20 cellular contexts compared by ENCODE assay signal in the genomic region with DNA sequence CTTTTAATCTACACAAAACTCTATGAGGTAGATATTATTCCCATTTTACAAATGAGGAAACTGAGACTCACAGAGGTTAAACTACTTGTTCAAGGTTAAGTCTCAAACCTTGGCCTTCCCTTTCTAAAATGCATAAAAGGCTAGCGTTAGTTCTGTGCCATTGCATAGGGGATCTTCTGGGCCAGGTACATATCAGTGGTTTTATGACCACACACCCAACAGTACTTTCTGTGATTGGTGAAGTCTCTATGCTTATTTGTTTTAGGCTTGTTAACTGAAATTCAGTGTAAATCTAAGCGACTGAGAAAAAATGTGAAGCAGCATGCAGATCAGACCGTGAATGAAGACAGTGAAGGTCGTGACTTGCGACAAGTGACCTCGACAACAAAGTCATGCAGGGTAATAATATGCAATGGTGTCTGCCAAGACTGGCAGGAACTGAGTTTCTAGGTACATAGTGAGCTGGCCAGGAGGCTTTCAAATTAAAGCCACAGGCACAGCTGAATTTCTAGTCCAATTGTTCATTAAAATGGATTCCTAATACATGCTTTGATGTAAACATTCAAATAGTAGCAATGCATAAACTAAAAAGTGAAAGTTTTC. TPM values are rescaled to one million over a fixed set of nuclear protein-coding genes. Genes with fewer than 3 reads are reported as not detected.
DNase-seq lines count a peak whose midpoint lies in the region; ATAC-seq and TF ChIP-seq lines count a peak whose summit lies in the region.
"Had no signal": no experiment of that assay in that cellular context is flagged by ENCODE, and none has a peak within 500 bp of the region (broad histone marks: within the 10 kb centered on the region; RNA-seq: fewer than 3 reads in every experiment).

No MANE protein-coding gene starts in this region.

- H3K36me3 Mint-ChIP-seq in GM23338 (ENCODE audit: low read depth): no peaks in the 10 kb centered on the region
- H3K36me3 Mint-ChIP-seq: CD14-positive monocyte; CD8-positive, alpha-beta memory T cell had no signal

- H3K4me1 ChIP-seq in GM23338 (ENCODE audit: insufficient read depth) (peaks cover under 1% of the 10 kb centered on the region; the same call in 1 of the 2 replicates), liver (ENCODE audit: control insufficient read depth in 4 of 4, insufficient read depth in 4 of 4, low read length in 3 of 4) (peaks cover 4 to 19% (median 6%) of the 10 kb centered on the region in 4 donors), MM.1S (ENCODE audit: low read length) (no peaks in the 10 kb centered on the region)
- H3K4me1 ChIP-seq: BLaER1 treated with 17β-estradiol and CSF1 and Interleukin-3, amounts not matched to agents 10 nM and 100 nM had no signal

- WGBS in liver: 26% methylated on average over 6 of the region's 6 CpGs

- H3K4me1 Mint-ChIP-seq in GM23338: peaks cover 6% of the 10 kb centered on the region
- H3K4me1 Mint-ChIP-seq: CD14-positive monocyte; CD8-positive, alpha-beta memory T cell had no signal

- H3K9ac ChIP-seq in liver (ENCODE audit: low read depth in 1 of 2, low read length in 2 of 2): peak overlapping the region in 1 of 2 donors; percentile 11
- no peak overlapping the region for H3K9ac ChIP-seq in MM.1S (ENCODE audit: low read length)
- H3K9ac ChIP-seq: BLaER1 treated with 17β-estradiol and CSF1 and Interleukin-3, amounts not matched to agents 10 nM and 100 nM had no signal

- no peaks in the 10 kb centered on the region for H3K9me3 Mint-ChIP-seq in GM23338
- H3K9me3 Mint-ChIP-seq: HFFc6 had no signal

- H3F3A ChIP-seq in GM23338 (replicated peaks; ENCODE audit: low read depth) (no peaks in the 10 kb centered on the region), MM.1S (ENCODE audit: insufficient read depth, low read length) (no peaks in the 10 kb centered on the region)

- peaks cover 2% of the 10 kb centered on the region for H3K27me3 Mint-ChIP-seq in GM23338 (ENCODE audit: insufficient read depth, low read depth, poor library complexity)

- peak overlapping the region; percentile 34; the same call in 1 of the 2 replicates for H2AFZ ChIP-seq in GM23338
- no peak overlapping the region for H2AFZ ChIP-seq in MM.1S (ENCODE audit: low read length)

- no peak overlapping the region for H3K4me2 ChIP-seq in GM23338
- H3K4me2 ChIP-seq in MM.1S (ENCODE audit: low read depth, low read length): no peak overlapping the region
- H3K4me2 ChIP-seq: BLaER1 treated with 17β-estradiol and CSF1 and Interleukin-3, amounts not matched to agents 10 nM and 100 nM had no signal

- no peak for TF ChIP-seq RAD21 in liver (IDR thresholded peaks at IDR 0.05)

- no peak for ATAC-seq in GM23338
- peak; percentile 93 for ATAC-seq in left colon
- ATAC-seq in HG03442 (IDR thresholded peaks at IDR 0.05; ENCODE audit: unreplicated experiment): no peak

- intact Hi-C loops in left colon (cut with DNase I, micrococcal nuclease): no loop called here

- peaks cover 10% of the 10 kb centered on the region; the same call in 1 of the 2 replicates for H3K9me2 ChIP-seq in GM23338 (ENCODE audit: insufficient read depth)
- H3K9me2 ChIP-seq in MM.1S (replicated peaks; ENCODE audit: insufficient read depth, low read length): no peaks in the 10 kb centered on the region

- H4K20me1 ChIP-seq in GM23338 (replicated peaks; ENCODE audit: insufficient read depth) (no peaks in the 10 kb centered on the region), MM.1S (ENCODE audit: insufficient read depth, low read length) (no peaks in the 10 kb centered on the region)
- H4K20me1 ChIP-seq: BLaER1 treated with 17β-estradiol and CSF1 and Interleukin-3, amounts not matched to agents 10 nM and 100 nM had no signal

- H3K79me2 ChIP-seq in GM23338 (replicated peaks; ENCODE audit: insufficient read depth) (no peaks in the 10 kb centered on the region), MM.1S (ENCODE audit: low read length) (no peaks in the 10 kb centered on the region)

- no peaks in the 10 kb centered on the region for H3K9me3 ChIP-seq in liver (ENCODE audit: control insufficient read depth in 4 of 4, low read length in 3 of 4)
- no peaks in the 10 kb centered on the region for H3K9me3 ChIP-seq in MM.1S (replicated peaks; ENCODE audit: insufficient read depth, low read length)
- H3K9me3 ChIP-seq: BE2C; BLaER1 treated with 17β-estradiol and CSF1 and Interleukin-3, amounts not matched to agents 10 nM and 100 nM; HAP-1 had no signal

- DNase-seq in GM23338 (ENCODE audit: low spot score) (no peak), left colon (no peak), MM.1S (no peak), AG08396 (ENCODE audit: low spot score) (no peak), AG20443 (ENCODE audit: low spot score) (no peak)
- DNase-seq: 8988T; AML-193; BE2C; CD4-positive, alpha-beta T cell; CD8-positive, alpha-beta memory T cell; DMS 273 treated with DMSO at 0.1 percent for 48 hours; DMS79 treated with DMSO at 0.1 percent for 48 hours; GF-D8; GOT3; HFFc6 had no signal

- H3K4me3 ChIP-seq in GM23338: no peak overlapping the region
- H3K4me3 ChIP-seq in liver (ENCODE audit: low read depth in 1 of 3, low read length in 3 of 3): no peak overlapping the region
- no peak overlapping the region for H3K4me3 ChIP-seq in MM.1S (ENCODE audit: low read length)
- H3K4me3 ChIP-seq: BLaER1 treated with 17β-estradiol and CSF1 and Interleukin-3, amounts not matched to agents 10 nM and 100 nM; HAP-1 had no signal

- no peak for TF ChIP-seq CTCF in GM23338 (conservative IDR thresholded peaks at IDR 0.05; ENCODE audit: low read depth in 2 of 2)
- no peak for TF ChIP-seq CTCF in liver (IDR thresholded peaks at IDR 0.05; ENCODE audit: low read depth, low read length, missing input control)
- TF ChIP-seq CTCF in MM.1S (IDR thresholded peaks at IDR 0.05; ENCODE audit: low read length): no peak

- H3K27me3 ChIP-seq in GM23338 (ENCODE audit: insufficient read depth) (no peaks in the 10 kb centered on the region), liver (ENCODE audit: control insufficient read depth in 4 of 4, insufficient read depth in 4 of 4, low read length in 3 of 4) (no peaks in the 10 kb centered on the region), MM.1S (replicated peaks; ENCODE audit: insufficient read depth, low read length) (no peaks in the 10 kb centered on the region)
- H3K27me3 ChIP-seq: BLaER1 treated with 17β-estradiol and CSF1 and Interleukin-3, amounts not matched to agents 10 nM and 100 nM had no signal

- H3K4me3 Mint-ChIP-seq in GM23338: no peak overlapping the region
- H3K4me3 Mint-ChIP-seq: CD14-positive monocyte; CD4-positive, alpha-beta T cell; CD8-positive, alpha-beta memory T cell; HFFc6 had no signal

- H3K27ac ChIP-seq in GM23338 (ENCODE audit: low read depth) (no peak overlapping the region), liver (ENCODE audit: low read depth in 1 of 2, low read length in 2 of 2) (no peak overlapping the region), MM.1S (ENCODE audit: low read length) (no peak overlapping the region)
- H3K27ac ChIP-seq: BLaER1 treated with 17β-estradiol and CSF1 and Interleukin-3, amounts not matched to agents 10 nM and 100 nM had no signal

- no peak overlapping the region; the same call in 1 of the 2 replicates for H3K27ac Mint-ChIP-seq in GM23338
- H3K27ac Mint-ChIP-seq: CD14-positive monocyte; CD4-positive, alpha-beta T cell; CD8-positive, alpha-beta memory T cell; HFFc6 had no signal

- H3K36me3 ChIP-seq in GM23338 (ENCODE audit: insufficient read depth) (no peaks in the 10 kb centered on the region), liver (ENCODE audit: control insufficient read depth in 4 of 4, insufficient read depth in 3 of 4, low read depth in 1 of 4, low read length in 3 of 4) (peaks cover 6 to 67% (median 40%) of the 10 kb centered on the region in 4 donors), MM.1S (replicated peaks; ENCODE audit: insufficient read depth, low read length) (no peaks in the 10 kb centered on the region)
- H3K36me3 ChIP-seq: BE2C; BLaER1 treated with 17β-estradiol and CSF1 and Interleukin-3, amounts not matched to agents 10 nM and 100 nM; HAP-1 had no signal

TF ChIP-seq in GM23338, 12 proteins besides CTCF, POLR2A, EP300 and RAD21:
- TF ChIP-seq JUNB (IDR thresholded peaks at IDR 0.05; ENCODE audit: unreplicated experiment): no peak
- TF ChIP-seq ZNF114 (CRISPR knock-in tag; IDR thresholded peaks at IDR 0.05): no peak
- no peak for TF ChIP-seq POLR2AphosphoS5 (IDR thresholded peaks at IDR 0.05; ENCODE audit: low read depth)

TF ChIP-seq in liver, 16 proteins besides CTCF, POLR2A, EP300 and RAD21 (continues in another document):
- TF ChIP-seq NR2F2 (IDR thresholded peaks at IDR 0.05) (no peak), GABPA (IDR thresholded peaks at IDR 0.05 in 1 of 2, conservative IDR thresholded peaks at IDR 0.05 in 1 of 2) (no peak), YY1 (IDR thresholded peaks at IDR 0.05) (no peak), HNF4A (conservative IDR thresholded peaks at IDR 0.05) (peak in 1 of 2 donors; percentile 17), ZBTB33 (IDR thresholded peaks at IDR 0.05) (no peak), HNF4G (IDR thresholded peaks at IDR 0.05) (no peak), EGR1 (IDR thresholded peaks at IDR 0.05; ENCODE audit: low read depth in 2 of 2) (no peak), JUND (IDR thresholded peaks at IDR 0.05) (no peak), FOXA2 (IDR thresholded peaks at IDR 0.05) (no peak), FOXA1 (IDR thresholded peaks at IDR 0.05) (no peak), MAX (IDR thresholded peaks at IDR 0.05) (no peak)

RNA-seq across cellular contexts. Expression of gene GAS2L3, which starts 38.8 kb away (rescaled TPM):
- total RNA-seq in GM23338 (2014; rRNA removed; shearing (Covaris generic)): 13.5 and 22.3 TPM in 2 replicates
- polyA plus RNA-seq in GM23338 (2016; fragmentation: Nextera tagmentation; extraction: Ambion mirVana) (9.0 and 9.7 TPM in 2 replicates), liver (1 to 10 TPM in 1 of 2 donors, under 1 TPM in 1; 0.76 to 1.4 TPM)
- total RNA-seq in left colon (10 to 100 TPM; 16.0 to 26.6 TPM), liver (10 to 100 TPM in 1 of 2 donors, 1 to 10 TPM in 1; 3.3 to 17.6 TPM)
- polyA plus RNA-seq: CD8-positive, alpha-beta memory T cell had no signal
